In the genomic region with DNA sequence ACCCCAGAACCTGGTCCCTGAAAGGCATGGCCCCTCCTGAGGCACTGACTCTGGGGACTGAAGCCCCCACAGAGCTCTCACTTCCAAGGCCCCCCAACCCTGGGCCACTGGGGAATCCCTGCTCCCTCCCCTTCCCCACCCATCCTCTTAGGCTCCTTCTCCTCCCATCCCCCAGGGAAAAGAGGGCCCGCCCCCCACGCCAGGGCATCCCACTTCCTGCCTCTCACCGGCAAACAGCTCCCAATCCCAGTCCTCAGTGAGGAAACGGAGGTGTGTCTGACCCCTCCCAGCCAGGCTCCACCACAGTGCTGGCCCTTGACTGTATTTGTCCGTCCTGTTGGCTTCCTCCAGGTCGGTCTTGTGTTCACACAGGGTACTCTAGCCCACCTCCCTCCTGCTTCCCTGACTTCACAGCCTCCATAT, we compare ENCODE assay signal across 9 cellular contexts. TPM values are rescaled to one million over a fixed set of nuclear protein-coding genes. Genes with fewer than 3 reads are reported as not detected.
DNase-seq lines count a peak whose midpoint lies in the region; ATAC-seq and TF ChIP-seq lines count a peak whose summit lies in the region.
"Had no signal": no experiment of that assay in that cellular context is flagged by ENCODE, and none has a peak within 500 bp of the region (broad histone marks: within the 10 kb centered on the region; RNA-seq: fewer than 3 reads in every experiment).

No MANE protein-coding gene starts in this region.

- peak overlapping the region; percentile 36 for H2AFZ ChIP-seq in hepatocyte

- TF ChIP-seq CTCF in hepatocyte (IDR thresholded peaks at IDR 0.05; ENCODE audit: poor library complexity) (no peak), GM10266 (IDR thresholded peaks at IDR 0.05; ENCODE audit: control insufficient read depth, insufficient read depth, low read depth, missing control alignments) (no peak)

- no peaks in the 10 kb centered on the region for H3K36me3 ChIP-seq in hepatocyte (replicated peaks; ENCODE audit: insufficient read depth, low read depth)
- no peaks in the 10 kb centered on the region for H3K36me3 ChIP-seq in subcutaneous abdominal adipose tissue (ENCODE audit: control insufficient read depth in 5 of 5, insufficient read depth in 5 of 5, low read length in 5 of 5)

- DNase-seq in T-helper 2 cell treated with Interferon-gamma antibody and Interleukin-4, amounts not matched to agents 5 μg/mL and 100 μg/mL, for 36 hours (ENCODE audit: low spot score): no peak
- DNase-seq in T-helper 2 cell (no peak), SW480 (ENCODE audit: low spot score) (peak; percentile 92), hepatocyte (ENCODE audit: low spot score) (peak; percentile 76), Ammon's horn (ENCODE audit: low spot score) (no peak), GM10266 (ENCODE audit: extremely low spot score) (no peak)

- no peaks in the 10 kb centered on the region for H3K9me3 Mint-ChIP-seq in T-helper 2 cell treated with Interferon-gamma antibody and Interleukin-4, amounts not matched to agents 5 μg/mL and 100 μg/mL, for 36 hours

- H3K9me2 ChIP-seq in hepatocyte (replicated peaks; ENCODE audit: insufficient read depth): no peaks in the 10 kb centered on the region

- H3K9me3 ChIP-seq in hepatocyte (ENCODE audit: low read depth) (no peaks in the 10 kb centered on the region), subcutaneous abdominal adipose tissue (ENCODE audit: control insufficient read depth in 5 of 5, low read length in 5 of 5) (no peaks in the 10 kb centered on the region)
- H3K9me3 ChIP-seq: body of pancreas had no signal

- no peaks in the 10 kb centered on the region for H3K79me2 ChIP-seq in hepatocyte

- H4K20me1 ChIP-seq in hepatocyte (ENCODE audit: insufficient read depth, poor library complexity, severe bottlenecking): no peaks in the 10 kb centered on the region

- no peaks in the 10 kb centered on the region for H3K36me3 Mint-ChIP-seq in T-helper 2 cell treated with Interferon-gamma antibody and Interleukin-4, amounts not matched to agents 5 μg/mL and 100 μg/mL, for 36 hours (ENCODE audit: low read depth)

- peak overlapping the region; percentile 57 for H3K4me2 ChIP-seq in hepatocyte

- peak overlapping the region; percentile 65 for H3K27ac Mint-ChIP-seq in T-helper 2 cell treated with Interferon-gamma antibody and Interleukin-4, amounts not matched to agents 5 μg/mL and 100 μg/mL, for 36 hours

- peaks cover 27% of the 10 kb centered on the region for H3K4me1 Mint-ChIP-seq in T-helper 2 cell treated with Interferon-gamma antibody and Interleukin-4, amounts not matched to agents 5 μg/mL and 100 μg/mL, for 36 hours (ENCODE audit: low read depth)

- 50% methylated on average over 6 of the region's 6 CpGs for WGBS in hepatocyte (ENCODE audit: low lambda C conversion rate, missing lambda C conversion rate)

- H3K27ac ChIP-seq in hepatocyte (peak overlapping the region; percentile 89), subcutaneous abdominal adipose tissue (ENCODE audit: low read depth, low read length) (peak overlapping the region; percentile 62)

- peak overlapping the region in 2 of 5 donors; percentile 30 to 48 for H3K9ac ChIP-seq in subcutaneous abdominal adipose tissue (ENCODE audit: low read length in 5 of 5)

- H3K4me1 ChIP-seq in hepatocyte (ENCODE audit: insufficient read depth) (peaks cover 38% of the 10 kb centered on the region), subcutaneous abdominal adipose tissue (ENCODE audit: control insufficient read depth in 5 of 5, insufficient read depth in 5 of 5, low read length in 5 of 5) (peaks cover 0 to 50% (median 39%) of the 10 kb centered on the region in 5 donors)

- H3K27me3 Mint-ChIP-seq in T-helper 2 cell treated with Interferon-gamma antibody and Interleukin-4, amounts not matched to agents 5 μg/mL and 100 μg/mL, for 36 hours (ENCODE audit: low read depth): no peaks in the 10 kb centered on the region

- no peak for ATAC-seq in GM18502 (IDR thresholded peaks at IDR 0.05; ENCODE audit: poor library complexity, unreplicated experiment)
- ATAC-seq: body of pancreas had no signal

- H3K27me3 ChIP-seq in hepatocyte (no peaks in the 10 kb centered on the region), subcutaneous abdominal adipose tissue (ENCODE audit: control insufficient read depth in 5 of 5, insufficient read depth in 4 of 5, low read length in 5 of 5) (no peaks in the 10 kb centered on the region)
- H3K27me3 ChIP-seq: body of pancreas had no signal

- H3K4me3 ChIP-seq in hepatocyte (no peak overlapping the region), subcutaneous abdominal adipose tissue (ENCODE audit: low read depth in 1 of 5, low read length in 5 of 5) (peak overlapping the region in 3 of 5 donors; percentile 2 to 17 (median 13))
- H3K4me3 ChIP-seq: body of pancreas had no signal

- H3K4me3 Mint-ChIP-seq in T-helper 2 cell treated with Interferon-gamma antibody and Interleukin-4, amounts not matched to agents 5 μg/mL and 100 μg/mL, for 36 hours: no peak overlapping the region

RNA-seq across cellular contexts. Expression of a gene that starts 35.0 kb away (rescaled TPM):
- total RNA-seq in hepatocyte: 615 and 727 TPM in 2 replicates
- 597 and 705 TPM in 2 replicates for polyA plus RNA-seq in hepatocyte

Comparison
In these comparisons a context has a peak if more than half of its experiments do, and no peak if none do; other contexts are left out.
1. DNase-seq: peak in SW480 (single experiment) and hepatocyte (single experiment); none in T-helper 2 cell treated with Interferon-gamma antibody and Interleukin-4, amounts not matched to agents 5 μg/mL and 100 μg/mL, for 36 hours (single experiment), T-helper 2 cell (0 of 5), Ammon's horn (single experiment) and GM10266 (single experiment).